In genomic region chr16:70065746-70066658, GRCh38 we compare ENCODE assay signal across 8 cellular contexts. TPM values are rescaled to one million over a fixed set of nuclear protein-coding genes. Genes with fewer than 3 reads are reported as not detected.
DNase-seq lines count a peak whose midpoint lies in the region; ATAC-seq and TF ChIP-seq lines count a peak whose summit lies in the region.
"Not testable (repeated sequence)": the region's sequence is repeated elsewhere in the genome, so short reads cannot be mapped to it uniquely, and the experiment has no call there.

No MANE protein-coding gene starts in this region.

- not testable (repeated sequence) for H3K4me1 Mint-ChIP-seq in natural killer cell treated with Interleukin-12 subunit alpha and Interleukin-12 subunit beta and Interleukin-15 and Interleukin-18, amount 100 ng/mL, for 72 hours (ENCODE audit: low read depth in 2 of 2)

- H3K36me3 Mint-ChIP-seq in natural killer cell treated with Interleukin-12 subunit alpha and Interleukin-12 subunit beta and Interleukin-15 and Interleukin-18, amount 100 ng/mL, for 72 hours, result not testable (repeated sequence)

- peak overlapping the region; percentile 35 for H3K27ac ChIP-seq in RWPE2 (ENCODE audit: poor library complexity, severe bottlenecking)

- H3K27me3 ChIP-seq in RWPE2 (ENCODE audit: insufficient read depth, poor library complexity, severe bottlenecking), result not testable (repeated sequence)

- not testable (repeated sequence) for TF ChIP-seq CTCF in RWPE2 (IDR thresholded peaks at IDR 0.05; ENCODE audit: poor library complexity, severe bottlenecking); fibroblast of pulmonary artery (IDR thresholded peaks at IDR 0.05; ENCODE audit: low read length, missing control alignments)

- not testable (repeated sequence) for H3K36me3 ChIP-seq in RWPE2 (ENCODE audit: low read depth)

- H3K27me3 Mint-ChIP-seq in natural killer cell treated with Interleukin-12 subunit alpha and Interleukin-12 subunit beta and Interleukin-15 and Interleukin-18, amount 100 ng/mL, for 72 hours, result not testable (repeated sequence)

- H3K27ac Mint-ChIP-seq in natural killer cell treated with Interleukin-12 subunit alpha and Interleukin-12 subunit beta and Interleukin-15 and Interleukin-18, amount 100 ng/mL, for 72 hours, result peak overlapping the region in 1 of 2 donors; percentile 29

- H3K4me1 ChIP-seq in RWPE2 (ENCODE audit: insufficient read depth, poor library complexity, severe bottlenecking), result not testable (repeated sequence)

- H3K9me3 ChIP-seq in RWPE2 (ENCODE audit: severe bottlenecking), result not testable (repeated sequence)

- peak overlapping the region; percentile 70 for H3K4me3 Mint-ChIP-seq in natural killer cell treated with Interleukin-12 subunit alpha and Interleukin-12 subunit beta and Interleukin-15 and Interleukin-18, amount 100 ng/mL, for 72 hours

- DNase-seq in GDM1 (lab: John Stamatoyannopoulos, UW) (peak; percentile 64), HCEC 1CT (peak; percentile 63), M059J (ENCODE audit: low read depth) (peak; percentile 91), RWPE2 (ENCODE audit: low spot score) (peak; percentile 87), fibroblast of pulmonary artery (ENCODE audit: low read depth) (peak; percentile 71)
- peak; percentile 89 for DNase-seq in activated T-helper 9 cell treated with anti-CD3 and anti-CD28 coated beads, Interleukin-2, amount 50 U/mL, for 16 hours (ENCODE audit: low read depth)
- peak; percentile 93 for DNase-seq in natural killer cell treated with Interleukin-12 subunit alpha and Interleukin-12 subunit beta and Interleukin-15 and Interleukin-18, amount 100 ng/mL, for 72 hours (ENCODE audit: low spot score)
- peak; percentile 90 for DNase-seq in stimulated activated naive CD4-positive, alpha-beta T cell treated with Interleukin-2 at 50 U/mL for 16 hours (lab: John Stamatoyannopoulos, UW)

- not testable (repeated sequence) for H3K9me3 Mint-ChIP-seq in natural killer cell treated with Interleukin-12 subunit alpha and Interleukin-12 subunit beta and Interleukin-15 and Interleukin-18, amount 100 ng/mL, for 72 hours

- peak; percentile 91 for ATAC-seq in RWPE2 (ENCODE audit: low read depth)
- ATAC-seq in natural killer cell treated with Interleukin-12 subunit alpha and Interleukin-12 subunit beta and Interleukin-15 and Interleukin-18, amount 100 ng/mL, for 72 hours, result peak; percentile 97 to 98

- H3K4me3 ChIP-seq in RWPE2 (ENCODE audit: severe bottlenecking) (peak overlapping the region; percentile 36), fibroblast of pulmonary artery (replicated peaks; ENCODE audit: low read depth, low read length) (peak overlapping the region; percentile 61)

RNA-seq across cellular contexts. Expression of gene PDPR, which starts 48.1 kb away (rescaled TPM):
- 8.4 and 15.9 TPM in 2 replicates for total RNA-seq in M059J (2014; rRNA removed; shearing (Covaris generic))
- total RNA-seq in natural killer cell treated with Interleukin-12 subunit alpha and Interleukin-12 subunit beta and Interleukin-15 and Interleukin-18, amount 100 ng/mL, for 72 hours, result 10 to 100 TPM; 37.2 to 51.5 TPM

Comparison
In these comparisons a context has a peak if more than half of its experiments do, and no peak if none do; other contexts are left out.
1. Peak in every context shown above with its lines: DNase-seq, ATAC-seq, H3K4me3 ChIP-seq and H3K27ac ChIP-seq.